ENCODE assay signal across 17 cellular contexts in the genomic region with DNA sequence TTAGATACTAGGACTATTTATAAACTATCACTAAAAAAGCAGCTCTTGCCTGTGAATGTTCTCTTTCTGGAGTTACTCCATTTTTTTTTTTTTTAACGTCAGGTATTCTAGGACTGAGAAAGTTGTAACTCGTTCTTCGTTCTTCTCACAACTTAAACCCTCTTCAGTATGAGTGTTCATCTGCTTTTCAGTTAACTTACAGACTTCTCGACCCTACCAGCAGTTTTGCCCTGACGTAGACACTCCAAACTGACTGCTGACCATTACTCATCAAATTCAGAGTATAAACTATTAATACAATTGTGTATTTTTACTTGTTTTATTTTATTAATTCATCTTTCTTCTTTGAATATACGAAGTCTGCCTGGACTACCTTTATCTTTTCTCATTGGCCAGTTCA.
DNase-seq lines count a peak whose midpoint lies in the region; ATAC-seq, FAIRE-seq and TF ChIP-seq lines count a peak whose summit lies in the region.
"Had no signal": no experiment of that assay in that cellular context is flagged by ENCODE, and none has a peak within 500 bp of the region (broad histone marks: within the 10 kb centered on the region; RNA-seq: fewer than 3 reads in every experiment).

No MANE protein-coding gene starts in this region.

- H3K9ac ChIP-seq in IMR-90 (ENCODE audit: low read depth, low read length) (no peak overlapping the region), GM12878 (ENCODE audit: control insufficient read depth, insufficient read depth, low read length) (no peak overlapping the region), mesenchymal stem cell (ENCODE audit: low read length) (no peak overlapping the region)
- H3K9ac ChIP-seq: BLaER1 treated with 17β-estradiol and CSF1 and Interleukin-3, amounts not matched to agents 10 nM and 100 nM had no signal

- no peaks in the 10 kb centered on the region for H3K27me3 ChIP-seq in IMR-90 (ENCODE audit: control insufficient read depth, insufficient read depth, low read length)
- no peaks in the 10 kb centered on the region for H3K27me3 ChIP-seq in GM12878 (replicated peaks in 1 of 2; ENCODE audit: control insufficient read depth in 2 of 2, insufficient read depth in 2 of 2, low read length in 1 of 2)
- no peaks in the 10 kb centered on the region for H3K27me3 ChIP-seq in mesenchymal stem cell (ENCODE audit: control insufficient read depth in 1 of 2, insufficient read depth in 1 of 2, low read length in 2 of 2)
- H3K27me3 ChIP-seq in CD8-positive, alpha-beta T cell (ENCODE audit: insufficient read depth, low read length) = no peaks in the 10 kb centered on the region
- H3K27me3 ChIP-seq: BLaER1 treated with 17β-estradiol and CSF1 and Interleukin-3, amounts not matched to agents 10 nM and 100 nM had no signal

- H3K36me3 ChIP-seq in IMR-90 (ENCODE audit: control insufficient read depth, insufficient read depth, low read length) (no peaks in the 10 kb centered on the region), GM12878 (ENCODE audit: control insufficient read depth in 2 of 2, insufficient read depth in 2 of 2, low read length in 1 of 2) (no peaks in the 10 kb centered on the region), mesenchymal stem cell (ENCODE audit: control insufficient read depth in 1 of 2, insufficient read depth in 2 of 2, low read depth in 1 of 2, low read length in 2 of 2) (no peaks in the 10 kb centered on the region)
- H3K36me3 ChIP-seq in CD8-positive, alpha-beta T cell (ENCODE audit: insufficient read depth, low read length) = no peaks in the 10 kb centered on the region
- H3K36me3 ChIP-seq: BLaER1 treated with 17β-estradiol and CSF1 and Interleukin-3, amounts not matched to agents 10 nM and 100 nM had no signal

- no CpG with 5 or more reads among the region's 6 CpGs for WGBS in IMR-90 (ENCODE audit: extremely low coverage in 2 of 2, insufficient read length in 1 of 2), 2 experiments
- WGBS in GM12878 (ENCODE audit: insufficient coverage, insufficient replicate concordance, low lambda C conversion rate, missing lambda C conversion rate) = 11% methylated on average over 5 of the region's 6 CpGs
- WGBS in mesenchymal stem cell = 68% methylated on average over 2 of the region's 6 CpGs

- no peaks in the 10 kb centered on the region for H3K4me1 Mint-ChIP-seq in CD8-positive, alpha-beta T cell (ENCODE audit: low read depth)

- H2AFZ ChIP-seq in IMR-90 (replicated peaks; ENCODE audit: low read length, poor library complexity) (no peak overlapping the region), GM12878 (ENCODE audit: control insufficient read depth, low read depth, low read length) (no peak overlapping the region), mesenchymal stem cell (ENCODE audit: low read depth, low read length) (no peak overlapping the region)

- dilution Hi-C loops in IMR-90 (cut with HindIII; ENCODE audit: low sequenced_read_pairs, unreplicated experiment) = no loop called here

- intact Hi-C loops in IMR-90 (cut with micrococcal nuclease) (loop anchor here (1.0 kb wide), 1 partner anchor 36 kb away; no protein-coding TSS in a partner anchor), GM12878 (cut with micrococcal nuclease; ENCODE audit: unreplicated experiment) (no loop called here)
- intact Hi-C loops in CD8-positive, alpha-beta T cell (cut with DNase I, micrococcal nuclease) = no loop called here

- no peaks in the 10 kb centered on the region for H3K9me1 ChIP-seq in IMR-90 (ENCODE audit: insufficient read depth, low read length)

- TF ChIP-seq CTCF in IMR-90 (conservative IDR thresholded peaks at IDR 0.05; ENCODE audit: low read depth, low read length) (no peak), GM12878 (IDR thresholded peaks at IDR 0.05 in 2 of 3, conservative IDR thresholded peaks at IDR 0.05 in 1 of 3; ENCODE audit: control insufficient read depth in 2 of 3, extremely low read depth in 1 of 3, insufficient read depth in 1 of 3, low read depth in 3 of 3, low read length in 3 of 3) (no peak), GM13976 (IDR thresholded peaks at IDR 0.05; ENCODE audit: borderline replicate concordance, control extremely low read depth, extremely low read depth, insufficient read depth, missing control alignments) (no peak)
- TF ChIP-seq CTCF in CD8-positive, alpha-beta T cell (IDR thresholded peaks at IDR 0.05) = no peak

- RAD21 ChIA-PET in GM12878 (lab: Charles Lee; ENCODE audit: unreplicated experiment) = no interaction called here

- no peak overlapping the region for H3K4me3 Mint-ChIP-seq in CD8-positive, alpha-beta T cell
- H3K4me3 Mint-ChIP-seq: IgD-negative memory B cell; T-helper 1 cell treated with Interleukin-12 subunit alpha and Interleukin-12 subunit beta and Interleukin-4 antibody, amounts not matched to agents 30 μg/mL and 1 μg/mL, for 36 hours had no signal

- H3K79me1 ChIP-seq in IMR-90 (ENCODE audit: low read depth in 1 of 2, low read length in 2 of 2) = no peaks in the 10 kb centered on the region
- H3K79me1 ChIP-seq in mesenchymal stem cell (replicated peaks; ENCODE audit: low read length, poor library complexity, severe bottlenecking) = no peaks in the 10 kb centered on the region

- no peak overlapping the region for H3K14ac ChIP-seq in IMR-90 (replicated peaks; ENCODE audit: low read depth, low read length)
- no peak overlapping the region for H3K14ac ChIP-seq in mesenchymal stem cell (ENCODE audit: low read length in 2 of 2)

- H3K27ac ChIP-seq in IMR-90 (ENCODE audit: insufficient read depth, low read length) (no peak overlapping the region), GM12878 (ENCODE audit: control insufficient read depth, insufficient read depth) (no peak overlapping the region), mesenchymal stem cell (ENCODE audit: low read length, poor library complexity, severe bottlenecking) (no peak overlapping the region)
- H3K27ac ChIP-seq in CD8-positive, alpha-beta T cell (ENCODE audit: low read depth, low read length) = no peak overlapping the region
- H3K27ac ChIP-seq: BLaER1 treated with 17β-estradiol and CSF1 and Interleukin-3, amounts not matched to agents 10 nM and 100 nM; HL-60 had no signal

- H4K20me1 ChIP-seq in IMR-90 (ENCODE audit: insufficient read depth, low read length) (no peaks in the 10 kb centered on the region), GM12878 (ENCODE audit: control insufficient read depth, insufficient read depth) (no peaks in the 10 kb centered on the region)
- H4K20me1 ChIP-seq: BLaER1 treated with 17β-estradiol and CSF1 and Interleukin-3, amounts not matched to agents 10 nM and 100 nM had no signal

- no peak overlapping the region for H2AK9ac ChIP-seq in IMR-90 (replicated peaks; ENCODE audit: low read depth, low read length, poor library complexity)

- H3K79me2 ChIP-seq in GM12878 (ENCODE audit: control insufficient read depth, insufficient read depth, low read length) = no peaks in the 10 kb centered on the region

- DNase-seq in IMR-90 = no peak
- no peak for DNase-seq in GM12878 (ENCODE audit: low read depth, low spot score)
- peak; percentile 13 for DNase-seq in mesenchymal stem cell
- DNase-seq in GM13976 (ENCODE audit: low spot score) = no peak
- no peak for DNase-seq in iPS-NIHi7 (ENCODE audit: extremely low spot score)
- no peak for DNase-seq in CD8-positive, alpha-beta T cell
- DNase-seq: NCI-H1105, NCI-H2081 treated with DMSO at 0.1 percent for 48 hours, NCI-H446 treated with DMSO at 0.1 percent for 48 hours had no signal

- in situ Hi-C loops in IMR-90 (cut with MboI; ENCODE audit: low sequenced_read_pairs) = no loop called here
- in situ Hi-C loops in GM12878 (cut with MboI) = no loop called here
- in situ Hi-C loops in GM13976 (cut with MboI; ENCODE audit: low sequenced_read_pairs, unreplicated experiment) = no loop called here

- H3K18ac ChIP-seq in IMR-90 (ENCODE audit: low read depth, low read length) (no peak overlapping the region; the same call in 1 of the 2 replicates), mesenchymal stem cell (ENCODE audit: low read depth in 1 of 2, low read length in 2 of 2) (no peak overlapping the region)

- no peak for TF ChIP-seq RAD21 in IMR-90 (IDR thresholded peaks at IDR 0.05; ENCODE audit: low read length)
- no peak for TF ChIP-seq RAD21 in GM12878 (IDR thresholded peaks at IDR 0.05; ENCODE audit: insufficient read depth, low read depth, low read length)

- no peak for TF ChIP-seq POLR2A in IMR-90 (IDR thresholded peaks at IDR 0.05; ENCODE audit: low read depth, low read length)
- no peak for TF ChIP-seq POLR2A in GM12878 (IDR thresholded peaks at IDR 0.05; ENCODE audit: low read depth, low read length)

- peak; percentile 39 for ATAC-seq in GM18867 (IDR thresholded peaks at IDR 0.05; ENCODE audit: unreplicated experiment)
- ATAC-seq in IMR-90 (ENCODE audit: low read depth) = no peak
- peak; percentile 55 for ATAC-seq in GM12878
- no peak for ATAC-seq in GM21737 (IDR thresholded peaks at IDR 0.05; ENCODE audit: unreplicated experiment)
- no peak for ATAC-seq in CD8-positive, alpha-beta T cell

- no peaks in the 10 kb centered on the region for H3K36me3 Mint-ChIP-seq in CD8-positive, alpha-beta T cell
- H3K36me3 Mint-ChIP-seq: IgD-negative memory B cell had no signal

- SMC1A ChIA-PET in GM12878 (lab: Charles Lee; ENCODE audit: uncharacterized antibody, unreplicated experiment) = interaction anchor here (0.6 to 1.4 kb wide), 2 partner anchors 11 to 80 kb away, joined by 3 to 4 read pairs; no protein-coding TSS in a partner anchor

- H3K4ac ChIP-seq in IMR-90 (ENCODE audit: low read depth, low read length) (no peak overlapping the region), mesenchymal stem cell (ENCODE audit: low read depth in 1 of 2, low read length in 2 of 2) (no peak overlapping the region)

- BruUV-seq in IMR-90 (replicated peaks; lab: Mats Ljungman, UMichigan) (no TSS peak), GM12878 (replicated peaks; lab: Mats Ljungman, UMichigan) (no TSS peak)

- 0 out of 2 replicates have a peak, but pooled peaks cover 2% of the 10 kb centered on the region for H3K4me1 ChIP-seq in IMR-90 (ENCODE audit: control insufficient read depth, insufficient read depth, low read length)
- H3K4me1 ChIP-seq in GM12878 (ENCODE audit: control insufficient read depth, insufficient read depth, low read length) = no peaks in the 10 kb centered on the region
- H3K4me1 ChIP-seq in mesenchymal stem cell (ENCODE audit: control insufficient read depth, insufficient read depth, low read depth, low read length) = peaks cover 2% of the 10 kb centered on the region
- no peaks in the 10 kb centered on the region for H3K4me1 ChIP-seq in CD8-positive, alpha-beta T cell (ENCODE audit: insufficient read depth, low read length)

- H2BK5ac ChIP-seq in IMR-90 (ENCODE audit: low read depth, low read length, poor library complexity, severe bottlenecking) (no peak overlapping the region), mesenchymal stem cell (ENCODE audit: low read depth, low read length, poor library complexity, severe bottlenecking) (no peak overlapping the region)

- no peak overlapping the region for H2AK5ac ChIP-seq in IMR-90 (ENCODE audit: low read depth, low read length)
- H2AK5ac ChIP-seq in mesenchymal stem cell (ENCODE audit: low read length, severe bottlenecking) = no peak overlapping the region

- H2BK120ac ChIP-seq in IMR-90 (ENCODE audit: low read depth, low read length) (no peak overlapping the region), mesenchymal stem cell (ENCODE audit: low read depth, low read length) (no peak overlapping the region)

- no peak overlapping the region for H2BK20ac ChIP-seq in IMR-90 (ENCODE audit: low read depth, low read length)

- CTCF ChIA-PET in IMR-90 (lab: Yijun Ruan, JAX) (interaction anchor here (1.2 kb wide), 1 partner anchor 8 kb away, joined by 4 read pairs; no protein-coding TSS in a partner anchor), GM12878 (lab: Yijun Ruan, JAX) (interaction anchor here (1.1 to 1.6 kb wide), 3 partner anchors 8 to 11 kb away, joined by 3 to 4 read pairs (median 3); no protein-coding TSS in a partner anchor)
- CTCF ChIA-PET in CD8-positive, alpha-beta T cell (lab: Charles Lee) = no interaction called here

- H3K23ac ChIP-seq in IMR-90 (ENCODE audit: low read depth, low read length) = no peak overlapping the region
- H3K23ac ChIP-seq in mesenchymal stem cell (ENCODE audit: low read length in 2 of 2) = no peak overlapping the region

- no peaks in the 10 kb centered on the region for H3K9me3 Mint-ChIP-seq in CD8-positive, alpha-beta T cell
- H3K9me3 Mint-ChIP-seq: T-helper 1 cell treated with Interleukin-12 subunit alpha and Interleukin-12 subunit beta and Interleukin-4 antibody, amounts not matched to agents 30 μg/mL and 1 μg/mL, for 36 hours had no signal

- H4K5ac ChIP-seq in IMR-90 (ENCODE audit: low read depth, low read length) = no peak overlapping the region

- POLR2A ChIA-PET in IMR-90 (lab: Charles Lee; ENCODE audit: unreplicated experiment) (no interaction called here), GM12878 (lab: Charles Lee) (interaction anchor here (0.7 kb wide), 1 partner anchor 36 kb away, joined by 3 read pairs; no protein-coding TSS in a partner anchor)
- POLR2A ChIA-PET in CD8-positive, alpha-beta T cell (lab: Charles Lee) = no interaction called here

- H3K4me2 ChIP-seq in IMR-90 (ENCODE audit: low read depth, low read length) (peak overlapping the region; percentile 66), GM12878 (ENCODE audit: control insufficient read depth, insufficient read depth) (no peak overlapping the region; the same call in 1 of the 2 replicates), mesenchymal stem cell (ENCODE audit: low read length, poor library complexity, severe bottlenecking) (no peak overlapping the region)

- H2BK15ac ChIP-seq in IMR-90 (ENCODE audit: low read depth, low read length) (no peak overlapping the region), mesenchymal stem cell (ENCODE audit: low read depth, poor library complexity, severe bottlenecking) (no peak overlapping the region)

- no peaks in the 10 kb centered on the region for H3K27me3 Mint-ChIP-seq in CD8-positive, alpha-beta T cell (ENCODE audit: low read depth)
- H3K27me3 Mint-ChIP-seq: IgD-negative memory B cell had no signal

- FAIRE-seq in GM12878 (lab: Jason Lieb, UNC) = no peak
- FAIRE-seq: D721Med, H1 had no signal

- no peak overlapping the region for H3K4me3 ChIP-seq in IMR-90 (ENCODE audit: insufficient read depth, low read depth, low read length)
- H3K4me3 ChIP-seq in GM12878 = no peak overlapping the region
- no peak overlapping the region for H3K4me3 ChIP-seq in mesenchymal stem cell (ENCODE audit: insufficient read depth in 1 of 2, low read depth in 1 of 2, low read length in 2 of 2)
- H3K4me3 ChIP-seq in CD8-positive, alpha-beta T cell (ENCODE audit: low read depth, low read length) = no peak overlapping the region
- H3K4me3 ChIP-seq: BLaER1 treated with 17β-estradiol and CSF1 and Interleukin-3, amounts not matched to agents 10 nM and 100 nM had no signal

- no peak overlapping the region for H3K56ac ChIP-seq in IMR-90 (ENCODE audit: extremely low read depth, insufficient read depth, low read length)

- no peak overlapping the region for H2BK12ac ChIP-seq in mesenchymal stem cell (ENCODE audit: low read length in 2 of 2)

- H3K9me3 ChIP-seq in IMR-90 (ENCODE audit: control insufficient read depth, insufficient read depth, low read length) (no peaks in the 10 kb centered on the region), GM12878 (replicated peaks; ENCODE audit: control insufficient read depth, insufficient read depth, low read length) (no peaks in the 10 kb centered on the region), mesenchymal stem cell (ENCODE audit: control insufficient read depth, low read length) (peaks cover 7% of the 10 kb centered on the region)
- no peaks in the 10 kb centered on the region for H3K9me3 ChIP-seq in CD8-positive, alpha-beta T cell (ENCODE audit: low read length)
- H3K9me3 ChIP-seq: BLaER1 treated with 17β-estradiol and CSF1 and Interleukin-3, amounts not matched to agents 10 nM and 100 nM had no signal

- no peak overlapping the region for H3K27ac Mint-ChIP-seq in CD8-positive, alpha-beta T cell
- H3K27ac Mint-ChIP-seq: IgD-negative memory B cell; T-helper 1 cell treated with Interleukin-12 subunit alpha and Interleukin-12 subunit beta and Interleukin-4 antibody, amounts not matched to agents 30 μg/mL and 1 μg/mL, for 36 hours had no signal

- H4K91ac ChIP-seq in IMR-90 (ENCODE audit: insufficient read depth, low read depth, low read length) (no peak overlapping the region), mesenchymal stem cell (ENCODE audit: low read length) (no peak overlapping the region)

- TF ChIP-seq EP300 in GM12878 (IDR thresholded peaks at IDR 0.05; ENCODE audit: borderline replicate concordance in 1 of 2, control insufficient read depth in 1 of 2, low read depth in 2 of 2, low read length in 2 of 2) = no peak

- H4K8ac ChIP-seq in IMR-90 (ENCODE audit: low read depth in 2 of 2, low read length in 2 of 2) (no peak overlapping the region), mesenchymal stem cell (ENCODE audit: low read length) (no peak overlapping the region)

Comparison
In these comparisons a context has a peak if more than half of its experiments do, and no peak if none do; other contexts are left out.
1. ATAC-seq: peak in GM18867 (single experiment) and GM12878 (single experiment); none in IMR-90 (single experiment), GM21737 (single experiment) and CD8-positive, alpha-beta T cell (single experiment).